In genomic region chr2:21972580-21972979, GRCh38 we compare ENCODE assay signal across 18 cellular contexts.
DNase-seq lines count a peak whose midpoint lies in the region; ATAC-seq, FAIRE-seq and TF ChIP-seq lines count a peak whose summit lies in the region.
"Had no signal": no experiment of that assay in that cellular context is flagged by ENCODE, and none has a peak within 500 bp of the region (broad histone marks: within the 10 kb centered on the region; RNA-seq: fewer than 3 reads in every experiment).

No MANE protein-coding gene starts in this region.

- WGBS in SK-N-SH (ENCODE audit: low lambda C conversion rate): 5% methylated on average over 3 of the region's 3 CpGs
- WGBS in H1 (ENCODE audit: extremely low coverage in 1 of 2, insufficient coverage in 1 of 2, insufficient read length in 1 of 2, insufficient replicate concordance in 2 of 2, low coverage in 1 of 2, low lambda C conversion rate in 2 of 2, missing lambda C conversion rate in 1 of 2), 2 experiments: 78% methylated on average over 3 of the region's 3 CpGs; no CpG with 5 or more reads in 1 of the 2 experiments

- H3K23me2 ChIP-seq in H1 (ENCODE audit: low read depth, low read length): no peaks in the 10 kb centered on the region

- no peaks in the 10 kb centered on the region for H4K20me1 ChIP-seq in SK-N-SH (ENCODE audit: insufficient read depth)
- H4K20me1 ChIP-seq in H1 (replicated peaks in 1 of 2; ENCODE audit: control insufficient read depth in 1 of 2, insufficient read depth in 2 of 2, low read length in 2 of 2): no peaks in the 10 kb centered on the region
- H4K20me1 ChIP-seq: BLaER1 treated with 17β-estradiol and CSF1 and Interleukin-3, amounts not matched to agents 10 nM and 100 nM had no signal

- TF ChIP-seq POLR2A in H1 (IDR thresholded peaks at IDR 0.05; ENCODE audit: control extremely low read depth in 1 of 2, low read depth in 2 of 2, low read length in 2 of 2): no peak

- no peak overlapping the region for H4K91ac ChIP-seq in H1 (replicated peaks; ENCODE audit: insufficient read length, low read length)

- H3K56ac ChIP-seq in H1 (replicated peaks; ENCODE audit: insufficient read length, low read depth, low read length): no peak overlapping the region

- no peak overlapping the region for H3K14ac ChIP-seq in H1 (ENCODE audit: insufficient read length)

- POLR2A ChIA-PET in SK-N-SH (lab: Yijun Ruan, JAX) (interaction anchor here (0.6 kb wide), 1 partner anchor 663 kb away, joined by 3 read pairs; no protein-coding TSS in a partner anchor), H1 (lab: Charles Lee; ENCODE audit: partially characterized antibody) (no interaction called here)

- no peak overlapping the region for H2BK20ac ChIP-seq in H1 (ENCODE audit: low read length)

- H3K79me2 ChIP-seq in SK-N-SH (ENCODE audit: insufficient read depth) (no peaks in the 10 kb centered on the region), H1 (ENCODE audit: control insufficient read depth in 1 of 2, insufficient read depth in 2 of 2, low read length in 2 of 2) (no peaks in the 10 kb centered on the region)

- ATAC-seq in SK-N-SH treated with all-trans-retinoic acid at 6 μM for 48 hours: no peak
- ATAC-seq: HepG2 had no signal

- no peak overlapping the region for H2BK120ac ChIP-seq in H1 (replicated peaks; ENCODE audit: low read depth, low read length)

- H3K23ac ChIP-seq in H1 (ENCODE audit: insufficient read length): no peak overlapping the region

- H3K27me3 ChIP-seq in SK-N-SH (ENCODE audit: insufficient read depth) (no peaks in the 10 kb centered on the region), H1 (replicated peaks in 1 of 4; ENCODE audit: control insufficient read depth in 3 of 4, extremely low read depth in 1 of 4, insufficient read depth in 3 of 4, low read length in 3 of 4) (no peaks in the 10 kb centered on the region)
- H3K27me3 ChIP-seq: BLaER1 treated with 17β-estradiol and CSF1 and Interleukin-3, amounts not matched to agents 10 nM and 100 nM had no signal

- TF ChIP-seq EP300 in SK-N-SH (IDR thresholded peaks at IDR 0.05; ENCODE audit: borderline replicate concordance in 1 of 2, low read depth in 1 of 2, low read length in 1 of 2) (no peak), H1 (IDR thresholded peaks at IDR 0.05; ENCODE audit: borderline replicate concordance in 1 of 2, low read depth in 2 of 2, low read length in 2 of 2) (no peak)

- H4K8ac ChIP-seq in H1 (ENCODE audit: extremely low read depth, insufficient read depth, low read length): no peak overlapping the region

- H3K9ac ChIP-seq in SK-N-SH (no peak overlapping the region), H1 (replicated peaks in 1 of 4; ENCODE audit: extremely low read depth in 1 of 4, low read depth in 3 of 4, low read length in 3 of 4) (no peak overlapping the region)
- H3K9ac ChIP-seq: BLaER1 treated with 17β-estradiol and CSF1 and Interleukin-3, amounts not matched to agents 10 nM and 100 nM had no signal

- H2BK15ac ChIP-seq in H1 (ENCODE audit: low read length): no peak overlapping the region

- no peak overlapping the region for H3K4me2 ChIP-seq in SK-N-SH
- no peak overlapping the region for H3K4me2 ChIP-seq in H1 (ENCODE audit: insufficient read depth in 1 of 2, low read depth in 2 of 2, low read length in 2 of 2)
- H3K4me2 ChIP-seq: BLaER1 treated with 17β-estradiol and CSF1 and Interleukin-3, amounts not matched to agents 10 nM and 100 nM had no signal

- H3K4ac ChIP-seq in H1 (replicated peaks; ENCODE audit: insufficient read length, low read depth, low read length): no peak overlapping the region

- CTCF ChIA-PET in SK-N-SH (lab: Yijun Ruan, JAX): interaction anchor here (1.0 to 1.8 kb wide), 3 partner anchors 13 to 43 kb away, joined by 3 to 4 read pairs (median 3); no protein-coding TSS in a partner anchor
- CTCF ChIA-PET in H1 (lab: Charles Lee; ENCODE audit: partially characterized antibody): interaction anchor here (1.4 to 2.5 kb wide), 3 partner anchors 11 to 19 kb away, joined by 4 to 7 read pairs (median 7); no protein-coding TSS in a partner anchor

- no peaks in the 10 kb centered on the region for H3K79me1 ChIP-seq in H1 (ENCODE audit: low read depth, low read length)

- TF ChIP-seq CTCF in SK-N-SH (IDR thresholded peaks at IDR 0.05) (no peak), H1 (IDR thresholded peaks at IDR 0.05; ENCODE audit: control extremely low read depth in 1 of 3, insufficient read depth in 1 of 3, low read depth in 1 of 3, low read length in 3 of 3) (peak in 2 of 3 experiments; percentile 5 to 9; a peak in 2 of 4 replicates)

- no peak overlapping the region for H3K4me3 ChIP-seq in SK-N-SH (ENCODE audit: low read depth in 2 of 2, low read length in 1 of 2)
- H3K4me3 ChIP-seq in H1 (ENCODE audit: extremely low read depth in 1 of 4, insufficient read depth in 2 of 4, low read depth in 3 of 4, low read length in 4 of 4): no peak overlapping the region
- H3K4me3 ChIP-seq: BLaER1 treated with 17β-estradiol and CSF1 and Interleukin-3, amounts not matched to agents 10 nM and 100 nM had no signal

- no peaks in the 10 kb centered on the region for H3F3A ChIP-seq in SK-N-SH (replicated peaks; ENCODE audit: insufficient read depth)

- H3K27ac ChIP-seq in SK-N-SH (ENCODE audit: low read depth in 2 of 2, low read length in 1 of 2): no peak overlapping the region
- no peak overlapping the region for H3K27ac ChIP-seq in H1 (ENCODE audit: low read depth, low read length)
- H3K27ac ChIP-seq: BLaER1 treated with 17β-estradiol and CSF1 and Interleukin-3, amounts not matched to agents 10 nM and 100 nM had no signal

- H3K36me3 ChIP-seq in SK-N-SH (replicated peaks in 1 of 2; ENCODE audit: control insufficient read depth in 1 of 2, insufficient read depth in 2 of 2, low read length in 1 of 2) (no peaks in the 10 kb centered on the region), H1 (ENCODE audit: control insufficient read depth in 2 of 4, insufficient read depth in 4 of 4, low read length in 3 of 4) (no peaks in the 10 kb centered on the region)
- H3K36me3 ChIP-seq: BLaER1 treated with 17β-estradiol and CSF1 and Interleukin-3, amounts not matched to agents 10 nM and 100 nM had no signal

- DNase-seq in SK-N-SH (peak; percentile 53), H1 (ENCODE audit: low read depth in 1 of 2, low spot score in 2 of 2) (no peak), iPS-NIHi7 (ENCODE audit: extremely low spot score) (peak; percentile 11), retina (peak; percentile 49), GDM1 (lab: John Stamatoyannopoulos, UW) (no peak), dermis blood vessel endothelial cell (no peak)
- no peak for DNase-seq in stimulated activated CD4-positive, alpha-beta T cell treated with anti-CD3 and anti-CD28 coated beads, Interleukin-15, amount 100 ng/mL, for 24 hours
- DNase-seq: 8988T; AML-193; Calu3; CD4-positive, alpha-beta T cell; DMS 273 treated with DMSO at 0.1 percent for 48 hours had no signal

- no peak overlapping the region for H3K18ac ChIP-seq in H1 (ENCODE audit: extremely low read depth, low read length)

- H2BK12ac ChIP-seq in H1 (ENCODE audit: low read depth, low read length): no peak overlapping the region

- H2BK5ac ChIP-seq in H1 (ENCODE audit: low read depth, low read length): no peak overlapping the region

- H3K9me2 ChIP-seq in SK-N-SH: no peaks in the 10 kb centered on the region

- H3K4me1 ChIP-seq in SK-N-SH (ENCODE audit: control insufficient read depth in 1 of 2, insufficient read depth in 2 of 2, low read depth in 1 of 2, low read length in 1 of 2): peaks cover 0 to 5% of the 10 kb centered on the region in 2 experiments; a peak in 2 of 4 replicates
- H3K4me1 ChIP-seq in H1 (replicated peaks in 1 of 4; ENCODE audit: control insufficient read depth in 3 of 4, insufficient read depth in 4 of 4, low read length in 3 of 4): no peaks in the 10 kb centered on the region
- H3K4me1 ChIP-seq: BLaER1 treated with 17β-estradiol and CSF1 and Interleukin-3, amounts not matched to agents 10 nM and 100 nM had no signal

- H4K5ac ChIP-seq in H1 (ENCODE audit: insufficient read length, low read depth, low read length): no peak overlapping the region

- H3K9me3 ChIP-seq in SK-N-SH (peaks cover 4% of the 10 kb centered on the region; the same call in 1 of the 2 replicates), H1 (ENCODE audit: insufficient read depth in 2 of 2, low read depth in 1 of 2, low read length in 1 of 2) (no peaks in the 10 kb centered on the region)
- H3K9me3 ChIP-seq: BLaER1 treated with 17β-estradiol and CSF1 and Interleukin-3, amounts not matched to agents 10 nM and 100 nM had no signal

- FAIRE-seq in H1 (lab: Jason Lieb, UNC): no peak
- FAIRE-seq: GM12891, H54, HepG2, HTR-8/SVneo had no signal

- H2AFZ ChIP-seq in SK-N-SH (ENCODE audit: low read depth): no peak overlapping the region
- no peak overlapping the region for H2AFZ ChIP-seq in H1 (ENCODE audit: low read length)

- peak; percentile 39 for TF ChIP-seq RAD21 in SK-N-SH (IDR thresholded peaks at IDR 0.05; ENCODE audit: low read length)
- no peak; a peak in 1 of 4 replicates for TF ChIP-seq RAD21 in H1 (IDR thresholded peaks at IDR 0.05 in 1 of 2, conservative IDR thresholded peaks at IDR 0.05 in 1 of 2; ENCODE audit: low read depth in 2 of 2, low read length in 2 of 2)

- H2AK5ac ChIP-seq in H1 (ENCODE audit: low read depth, low read length): no peak overlapping the region

TF ChIP-seq in SK-N-SH treated with all-trans-retinoic acid at 6 μM for 48 hours, 23 proteins besides CTCF, POLR2A, EP300 and RAD21 (continues in another document):
- TF ChIP-seq ZNF8 (CRISPR knock-in tag; IDR thresholded peaks at IDR 0.05) (no peak), TCF4 (CRISPR knock-in tag; IDR thresholded peaks at IDR 0.05; ENCODE audit: borderline replicate concordance) (no peak), CSDC2 (CRISPR knock-in tag; IDR thresholded peaks at IDR 0.05) (no peak)

TF ChIP-seq in H1, 55 proteins besides CTCF, POLR2A, EP300 and RAD21:
- no peak for TF ChIP-seq KDM1A (IDR thresholded peaks at IDR 0.05; ENCODE audit: borderline replicate concordance, low read length)

Comparison
In these comparisons a context has a peak if more than half of its experiments do, and no peak if none do; other contexts are left out.
1. DNase-seq: peak in SK-N-SH (single experiment), iPS-NIHi7 (single experiment) and retina (single experiment); none in H1 (0 of 2), GDM1 (single experiment), dermis blood vessel endothelial cell (single experiment) and stimulated activated CD4-positive, alpha-beta T cell treated with anti-CD3 and anti-CD28 coated beads, Interleukin-15, amount 100 ng/mL, for 24 hours (single experiment).
2. Of the 17 proteins assayed by ChIP-seq in both H1 and SK-N-SH: peak only in H1: CTCF; only in SK-N-SH: RAD21; in both: none; in neither: 15.